In the genomic region with DNA sequence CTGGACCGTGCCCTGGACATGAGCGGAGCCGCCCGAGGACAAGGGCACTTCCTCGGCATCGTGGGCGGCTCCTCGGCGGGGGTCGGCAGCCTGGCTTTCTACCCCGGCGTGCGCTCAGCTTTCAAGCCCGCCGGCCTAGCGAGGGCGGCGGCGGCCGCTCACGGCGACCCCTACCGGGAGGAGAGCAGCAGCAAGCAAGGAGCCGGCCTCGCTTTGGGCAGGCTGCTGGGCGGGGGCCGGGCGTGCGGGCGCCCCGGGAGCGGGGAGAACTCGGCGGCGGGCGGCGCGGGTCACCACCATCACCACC, we compare ENCODE assay signal across 8 cellular contexts. TPM values are rescaled to one million over a fixed set of nuclear protein-coding genes. Genes with fewer than 3 reads are reported as not detected.
A peak's percentile ranks its signal among the peaks of the same experiment; 100 is the strongest.
DNase-seq lines count a peak whose midpoint lies in the region; ATAC-seq and TF ChIP-seq lines count a peak whose summit lies in the region.

No MANE protein-coding gene starts in this region.

- no peaks in the 10 kb centered on the region for H3K9me3 ChIP-seq in mucosa of descending colon

- peak; percentile 54 for ATAC-seq in GM18511 (IDR thresholded peaks at IDR 0.05; ENCODE audit: unreplicated experiment)
- ATAC-seq in HG02943 (IDR thresholded peaks at IDR 0.05; ENCODE audit: low read depth, unreplicated experiment) = peak; percentile 53
- ATAC-seq in mucosa of descending colon = peak; percentile 83

- DNase-seq in AG10803 (ENCODE audit: low read depth) (peak; percentile 20), NCI-H526 (lab: John Stamatoyannopoulos, UW) (peak; percentile 21 to 82), dermis blood vessel endothelial cell (peak; percentile 66), mucosa of descending colon (peak; percentile 53 to 64 (median 56)), NCI-H2171 treated with DMSO at 0.1 percent for 48 hours (lab: John Stamatoyannopoulos, UW) (no peak), dedifferentiated amniotic fluid mesenchymal stem cell (ENCODE audit: extremely low spot score) (no peak)

- TF ChIP-seq CTCF in AG10803 (conservative IDR thresholded peaks at IDR 0.05; ENCODE audit: low read length) (peak; percentile 23), mucosa of descending colon (IDR thresholded peaks at IDR 0.05) (peak; percentile 27)

- H3K4me1 ChIP-seq in mucosa of descending colon (ENCODE audit: low read depth) = peaks cover 19% of the 10 kb centered on the region

- H3K36me3 ChIP-seq in mucosa of descending colon (ENCODE audit: low read depth) = no peaks in the 10 kb centered on the region

- intact Hi-C loops in mucosa of descending colon (cut with DNase I, micrococcal nuclease) = no loop called here

- H3K4me3 ChIP-seq in AG10803 (ENCODE audit: low read length) = peak overlapping the region; percentile 31
- H3K4me3 ChIP-seq in mucosa of descending colon = no peak overlapping the region

RNA-seq across cellular contexts. Expression of gene PRDM13, which starts 6.7 kb away (rescaled TPM):
- total RNA-seq in dermis blood vessel endothelial cell (not detected in 2 replicates), mucosa of descending colon (not detected)

RNA-seq across cellular contexts. Expression of gene CCNC, which starts 44.9 kb away (rescaled TPM):
- total RNA-seq in dermis blood vessel endothelial cell = 85.4 and 105 TPM in 2 replicates
- total RNA-seq in mucosa of descending colon = 10 to 100 TPM; 32.7 to 52.2 (median 34.2) TPM

Comparison
In these comparisons a context has a peak if more than half of its experiments do, and no peak if none do; other contexts are left out.
1. DNase-seq: peak in AG10803 (single experiment), NCI-H526 (2 of 2), dermis blood vessel endothelial cell (single experiment) and mucosa of descending colon (3 of 3); none in NCI-H2171 treated with DMSO at 0.1 percent for 48 hours (single experiment) and dedifferentiated amniotic fluid mesenchymal stem cell (single experiment).
2. Peak in every context shown above with its lines, with median percentiles within 50 percentile points of each other: ATAC-seq.